1 cellular context compared by ENCODE assay signal in genomic region chr15:78988361-78988911, GRCh38.
TF ChIP-seq lines count a peak whose summit lies in the region.

No MANE protein-coding gene starts in this region.

TF ChIP-seq in HepG2, 621 proteins besides CTCF, POLR2A, EP300 and RAD21 (continued from another document and continues in another):
- TF ChIP-seq ZBTB10 (CRISPR knock-in tag; IDR thresholded peaks at IDR 0.05; ENCODE audit: borderline replicate concordance) (no peak), STAT5B (CRISPR knock-in tag; IDR thresholded peaks at IDR 0.05) (peak; percentile 40; the same call in 1 of the 2 replicates), ZBTB7B (CRISPR knock-in tag; IDR thresholded peaks at IDR 0.05) (peak; percentile 67; the same call in 1 of the 2 replicates), ZNF704 (CRISPR knock-in tag; IDR thresholded peaks at IDR 0.05; ENCODE audit: borderline replicate concordance) (0 out of 2 replicates have a peak, but pooled peaks have one; percentile 73), ZNF354B (CRISPR knock-in tag; IDR thresholded peaks at IDR 0.05) (no peak), ZNF800 (CRISPR knock-in tag; IDR thresholded peaks at IDR 0.05) (peak; percentile 51; the same call in 1 of the 2 replicates), NFE2 (CRISPR knock-in tag; IDR thresholded peaks at IDR 0.05) (no peak), DNMT1 (CRISPR knock-in tag; IDR thresholded peaks at IDR 0.05) (no peak), ZNF569 (CRISPR knock-in tag; IDR thresholded peaks at IDR 0.05; ENCODE audit: borderline replicate concordance) (no peak), PTBP1 (IDR thresholded peaks at IDR 0.05; ENCODE audit: low read depth, low read length, poor library complexity, severe bottlenecking) (no peak), ZNF260 (CRISPR knock-in tag; IDR thresholded peaks at IDR 0.05; ENCODE audit: borderline replicate concordance, low read depth) (no peak), NR1H2 (CRISPR knock-in tag; IDR thresholded peaks at IDR 0.05; ENCODE audit: borderline replicate concordance, low read depth) (no peak), SIX1 (CRISPR knock-in tag; IDR thresholded peaks at IDR 0.05; ENCODE audit: borderline replicate concordance) (no peak; the same call in 1 of the 2 replicates), CHD4 (IDR thresholded peaks at IDR 0.05; ENCODE audit: borderline replicate concordance, low read length) (peak; percentile 20; the same call in 1 of the 2 replicates), ZFP41 (CRISPR knock-in tag; IDR thresholded peaks at IDR 0.05; ENCODE audit: borderline replicate concordance) (no peak), NFYC (CRISPR knock-in tag; IDR thresholded peaks at IDR 0.05) (peak; percentile 34; the same call in 1 of the 2 replicates), FOXO1 (CRISPR knock-in tag; IDR thresholded peaks at IDR 0.05) (peak; percentile 56; the same call in 1 of the 2 replicates), BCL3 (CRISPR knock-in tag; IDR thresholded peaks at IDR 0.05) (no peak), ZNF562 (CRISPR knock-in tag; IDR thresholded peaks at IDR 0.05; ENCODE audit: borderline replicate concordance) (no peak), ISL2 (CRISPR knock-in tag; IDR thresholded peaks at IDR 0.05) (0 out of 2 replicates have a peak, but pooled peaks have one; percentile 13), KIAA2018 (CRISPR knock-in tag; IDR thresholded peaks at IDR 0.05; ENCODE audit: borderline replicate concordance) (no peak), ZNF839 (CRISPR knock-in tag; IDR thresholded peaks at IDR 0.05; ENCODE audit: borderline replicate concordance) (no peak; the same call in 1 of the 2 replicates), DRAP1 (CRISPR knock-in tag; IDR thresholded peaks at IDR 0.05) (peak; percentile 78), ZNF382 (CRISPR knock-in tag; IDR thresholded peaks at IDR 0.05; ENCODE audit: borderline replicate concordance) (no peak), WIZ (CRISPR knock-in tag; IDR thresholded peaks at IDR 0.05) (no peak), ZNF678 (CRISPR knock-in tag; IDR thresholded peaks at IDR 0.05) (no peak), ZFAT (CRISPR knock-in tag; conservative IDR thresholded peaks at IDR 0.05) (no peak), RBAK (CRISPR knock-in tag; IDR thresholded peaks at IDR 0.05) (no peak), CHD2 (IDR thresholded peaks at IDR 0.05; ENCODE audit: low read depth, low read length) (no peak), SRY (CRISPR knock-in tag; IDR thresholded peaks at IDR 0.05) (no peak; the same call in 1 of the 2 replicates), YY1 (IDR thresholded peaks at IDR 0.05; ENCODE audit: insufficient read depth, insufficient replicate concordance, low read depth, low read length) (peak; percentile 54), DBP (CRISPR knock-in tag; IDR thresholded peaks at IDR 0.05; ENCODE audit: not compliant biosample characterization) (no peak), MAFG (CRISPR knock-in tag; IDR thresholded peaks at IDR 0.05) (no peak), SNAPC5 (CRISPR knock-in tag; IDR thresholded peaks at IDR 0.05; ENCODE audit: borderline replicate concordance) (peak; percentile 63; the same call in 1 of the 2 replicates), ZBTB37 (CRISPR knock-in tag; IDR thresholded peaks at IDR 0.05) (no peak), ZNF34 (CRISPR knock-in tag; IDR thresholded peaks at IDR 0.05; ENCODE audit: borderline replicate concordance) (no peak), ZMYM4 (CRISPR knock-in tag; IDR thresholded peaks at IDR 0.05) (peak; percentile 77; the same call in 1 of the 2 replicates), POLR2G (IDR thresholded peaks at IDR 0.05; ENCODE audit: low read depth, low read length) (peak; percentile 65; the same call in 1 of the 2 replicates), ATAD3A (CRISPR knock-in tag; IDR thresholded peaks at IDR 0.05) (no peak), ZNF513 (CRISPR knock-in tag; conservative IDR thresholded peaks at IDR 0.05) (no peak), KLF11 (CRISPR knock-in tag; IDR thresholded peaks at IDR 0.05) (0 out of 2 replicates have a peak, but pooled peaks have one; percentile 56)
